15 cellular contexts compared by ENCODE assay signal in genomic region chr10:120744040-120744439, GRCh38.
A peak's percentile ranks its signal among the peaks of the same experiment; 100 is the strongest.
DNase-seq lines count a peak whose midpoint lies in the region; TF ChIP-seq lines count a peak whose summit lies in the region.
"Had no signal": no experiment of that assay in that cellular context is flagged by ENCODE, and none has a peak within 500 bp of the region (broad histone marks: within the 10 kb centered on the region; RNA-seq: fewer than 3 reads in every experiment).

No MANE protein-coding gene starts in this region.

- intact Hi-C loops in posterior vena cava (cut with DNase I): no loop called here

- peak; percentile 26 for DNase-seq in NCI-H2227 (lab: John Stamatoyannopoulos, UW; ENCODE audit: unreplicated experiment)
- DNase-seq in NCI-H2227 treated with DMSO at 0.1 percent for 48 hours (lab: John Stamatoyannopoulos, UW): no peak
- DNase-seq in NCI-H146 treated with DMSO at 0.1 percent for 48 hours (lab: John Stamatoyannopoulos, UW; ENCODE audit: unreplicated experiment): peak; percentile 94
- peak; percentile 90 for DNase-seq in NCI-H69 (lab: John Stamatoyannopoulos, UW)
- no peak for DNase-seq in posterior vena cava (ENCODE audit: low spot score)
- no peak for DNase-seq in coronary artery (ENCODE audit: low spot score)
- DNase-seq: CD8-positive, alpha-beta T cell; DMS 273 treated with DMSO at 0.1 percent for 48 hours; DMS79; GDM1; GOT3; H7; HFFc6 had no signal

- TF ChIP-seq CTCF in coronary artery (IDR thresholded peaks at IDR 0.05): no peak

- no peak overlapping the region for H3K4me3 ChIP-seq in coronary artery
- H3K4me3 ChIP-seq: BLaER1 treated with 17β-estradiol and CSF1 and Interleukin-3, amounts not matched to agents 10 nM and 100 nM had no signal

- H3K27ac ChIP-seq in coronary artery: no peak overlapping the region
- H3K27ac ChIP-seq: BLaER1 treated with 17β-estradiol and CSF1 and Interleukin-3, amounts not matched to agents 10 nM and 100 nM; HL-60 had no signal

Comparison
In these comparisons a context has a peak if more than half of its experiments do, and no peak if none do; other contexts are left out.
1. DNase-seq: peak in NCI-H2227 (single experiment), NCI-H146 treated with DMSO at 0.1 percent for 48 hours (single experiment) and NCI-H69 (single experiment); none in NCI-H2227 treated with DMSO at 0.1 percent for 48 hours (single experiment), posterior vena cava (single experiment) and coronary artery (single experiment).